In genomic region chr1:35708179-35708891, GRCh38 we compare ENCODE assay signal across 8 cellular contexts. TPM values are rescaled to one million over a fixed set of nuclear protein-coding genes. Genes with fewer than 3 reads are reported as not detected.
DNase-seq lines count a peak whose midpoint lies in the region; ATAC-seq and TF ChIP-seq lines count a peak whose summit lies in the region.

No MANE protein-coding gene starts in this region.

- H3K4me3 ChIP-seq in PC-3 (ENCODE audit: low read length) (no peak overlapping the region), dorsolateral prefrontal cortex (peak overlapping the region; percentile 11 to 77 (median 60))

- H3K79me2 ChIP-seq in PC-3 (ENCODE audit: low read length), result no peaks in the 10 kb centered on the region

- H3K27me3 ChIP-seq in PC-3 (ENCODE audit: low read length), result no peaks in the 10 kb centered on the region
- H3K27me3 ChIP-seq in dorsolateral prefrontal cortex, result no peaks in the 10 kb centered on the region

- no peaks in the 10 kb centered on the region for H3F3A ChIP-seq in PC-3 (ENCODE audit: low read length, unreplicated experiment)

- no peaks in the 10 kb centered on the region for H3K9me2 ChIP-seq in PC-3 (replicated peaks; ENCODE audit: low read length)

- no peaks in the 10 kb centered on the region for H4K20me1 ChIP-seq in PC-3 (ENCODE audit: low read length)

- peaks cover 8% of the 10 kb centered on the region in 2 donors for H3K27me3 Mint-ChIP-seq in natural killer cell treated with Interleukin-12 subunit alpha and Interleukin-12 subunit beta and Interleukin-15 and Interleukin-18, amount 100 ng/mL, for 72 hours

- peaks cover 20 to 21% of the 10 kb centered on the region in 2 donors for H3K4me1 Mint-ChIP-seq in natural killer cell treated with Interleukin-12 subunit alpha and Interleukin-12 subunit beta and Interleukin-15 and Interleukin-18, amount 100 ng/mL, for 72 hours (ENCODE audit: low read depth in 2 of 2)

- H3K4me1 ChIP-seq in PC-3 (ENCODE audit: insufficient read depth, low read length), result no peaks in the 10 kb centered on the region

- 0 out of 2 replicates have a peak overlapping the region, but pooled peaks have one; percentile 49 for H3K4me2 ChIP-seq in PC-3 (ENCODE audit: low read length)

- H3K36me3 ChIP-seq in PC-3 (ENCODE audit: low read depth, low read length), result no peaks in the 10 kb centered on the region

- H3K27ac ChIP-seq in PC-3 (ENCODE audit: low read length) (no peak overlapping the region), dorsolateral prefrontal cortex (peak overlapping the region in 26 of 59 donors; percentile 2 to 78 (median 38))

- no TSS peak for BruUV-seq in PC-3 (replicated peaks; lab: Mats Ljungman, UMichigan)

- H3K9ac ChIP-seq in PC-3 (ENCODE audit: low read length), result no peak overlapping the region

- CTCF ChIA-PET in PC-3 (lab: Charles Lee), result no interaction called here

- H3K9me3 ChIP-seq in PC-3 (ENCODE audit: low read length), result no peaks in the 10 kb centered on the region

- DNase-seq in NCI-H2107 treated with DMSO at 0.1 percent for 48 hours (lab: John Stamatoyannopoulos, UW; ENCODE audit: unreplicated experiment), result peak; percentile 72
- no peak for DNase-seq in NCI-H2107 (lab: John Stamatoyannopoulos, UW)
- no peak for DNase-seq in PC-3
- DNase-seq in dorsolateral prefrontal cortex, result peak in 8 of 10 donors; percentile 4 to 62 (median 51)
- no peak for DNase-seq in natural killer cell treated with Interleukin-12 subunit alpha and Interleukin-12 subunit beta and Interleukin-15 and Interleukin-18, amount 100 ng/mL, for 72 hours (ENCODE audit: low spot score)
- DNase-seq in dedifferentiated amniotic fluid mesenchymal stem cell (ENCODE audit: extremely low spot score), result no peak
- no peak for DNase-seq in A172 (ENCODE audit: low spot score)

- H3K4me3 Mint-ChIP-seq in natural killer cell treated with Interleukin-12 subunit alpha and Interleukin-12 subunit beta and Interleukin-15 and Interleukin-18, amount 100 ng/mL, for 72 hours, result peak overlapping the region; percentile 78

- H3K27ac Mint-ChIP-seq in natural killer cell treated with Interleukin-12 subunit alpha and Interleukin-12 subunit beta and Interleukin-15 and Interleukin-18, amount 100 ng/mL, for 72 hours, result no peak overlapping the region

- no peak for TF ChIP-seq CTCF in PC-3 (conservative IDR thresholded peaks at IDR 0.05; ENCODE audit: low read depth, low read length)
- TF ChIP-seq CTCF in dorsolateral prefrontal cortex (IDR thresholded peaks at IDR 0.05 in 54 of 56, conservative IDR thresholded peaks at IDR 0.05 in 2 of 56; ENCODE audit: low read depth in 1 of 56, partially characterized antibody in 56 of 56), result no peak

- H3K36me3 Mint-ChIP-seq in natural killer cell treated with Interleukin-12 subunit alpha and Interleukin-12 subunit beta and Interleukin-15 and Interleukin-18, amount 100 ng/mL, for 72 hours, result no peaks in the 10 kb centered on the region

- no peak overlapping the region for H2AFZ ChIP-seq in PC-3 (ENCODE audit: low read length)

- intact Hi-C loops in PC-3 (cut with micrococcal nuclease), result no loop called here
- intact Hi-C loops in dorsolateral prefrontal cortex (cut with DNase I), result no loop called here

- ATAC-seq in PC-3 (peak; percentile 14; the same call in 1 of the 2 replicates), GM18511 (IDR thresholded peaks at IDR 0.05; ENCODE audit: unreplicated experiment) (no peak)
- peak; percentile 67 to 69 for ATAC-seq in natural killer cell treated with Interleukin-12 subunit alpha and Interleukin-12 subunit beta and Interleukin-15 and Interleukin-18, amount 100 ng/mL, for 72 hours

- POLR2A ChIA-PET in PC-3 (lab: Charles Lee; ENCODE audit: unreplicated experiment), result no interaction called here

- no peaks in the 10 kb centered on the region for H3K9me3 Mint-ChIP-seq in natural killer cell treated with Interleukin-12 subunit alpha and Interleukin-12 subunit beta and Interleukin-15 and Interleukin-18, amount 100 ng/mL, for 72 hours

RNA-seq across cellular contexts. Expression of gene C1orf216, which starts 10.3 kb away (rescaled TPM):
- 13.4 and 19.2 TPM in 2 replicates for total RNA-seq in PC-3 (2014; rRNA removed)
- 100 to 1,000 TPM in 21 of 120 experiments, 10 to 100 TPM in 99; 32.9 to 119 (median 83.6) TPM for total RNA-seq in dorsolateral prefrontal cortex
- total RNA-seq in natural killer cell treated with Interleukin-12 subunit alpha and Interleukin-12 subunit beta and Interleukin-15 and Interleukin-18, amount 100 ng/mL, for 72 hours, result 10 to 100 TPM; 15.9 to 41.1 TPM
- total RNA-seq in A172 (2014; rRNA removed; shearing (Covaris generic)), result 14.4 and 17.6 TPM in 2 replicates

Comparison
In these comparisons a context has a peak if more than half of its experiments do, and no peak if none do; other contexts are left out.
1. DNase-seq: peak in NCI-H2107 treated with DMSO at 0.1 percent for 48 hours (single experiment) and dorsolateral prefrontal cortex (8 of 10); none in NCI-H2107 (single experiment), PC-3 (single experiment), natural killer cell treated with Interleukin-12 subunit alpha and Interleukin-12 subunit beta and Interleukin-15 and Interleukin-18, amount 100 ng/mL, for 72 hours (single experiment), dedifferentiated amniotic fluid mesenchymal stem cell (single experiment) and A172 (single experiment).